Comparison of ENCODE assay signal across 10 cellular contexts in genomic region chr18:52341617-52342381, GRCh38. TPM values are rescaled to one million over a fixed set of nuclear protein-coding genes. Genes with fewer than 3 reads are reported as not detected.
DNase-seq lines count a peak whose midpoint lies in the region; TF ChIP-seq lines count a peak whose summit lies in the region.
"Had no signal": no experiment of that assay in that cellular context is flagged by ENCODE, and none has a peak within 500 bp of the region (broad histone marks: within the 10 kb centered on the region; RNA-seq: fewer than 3 reads in every experiment).

No MANE protein-coding gene starts in this region.

- H3K9me3 ChIP-seq in SK-N-MC (ENCODE audit: low read depth, low read length) (no peaks in the 10 kb centered on the region), hepatocyte (ENCODE audit: low read depth) (no peaks in the 10 kb centered on the region)
- H3K9me3 ChIP-seq: SJCRH30 had no signal

- H3K9me2 ChIP-seq in hepatocyte (replicated peaks; ENCODE audit: insufficient read depth), result no peaks in the 10 kb centered on the region

- intact Hi-C loops in posterior cingulate gyrus (cut with DNase I), result loop anchor here (5.0 to 10.0 kb wide), 3 partner anchors 66 to 1783 kb away; no protein-coding TSS in a partner anchor

- peak overlapping the region; percentile 94 for H3K4me2 ChIP-seq in hepatocyte

- H4K20me1 ChIP-seq in hepatocyte (ENCODE audit: insufficient read depth, poor library complexity, severe bottlenecking), result no peaks in the 10 kb centered on the region

- no peaks in the 10 kb centered on the region for H3K79me2 ChIP-seq in hepatocyte

- peak overlapping the region; percentile 10 for H2AFZ ChIP-seq in hepatocyte

- WGBS in hepatocyte (ENCODE audit: low lambda C conversion rate, missing lambda C conversion rate), result 2% methylated on average over 39 of the region's 45 CpGs

- peaks cover 13% of the 10 kb centered on the region for H3K4me1 ChIP-seq in hepatocyte (ENCODE audit: insufficient read depth)

- no peaks in the 10 kb centered on the region for H3K36me3 ChIP-seq in SK-N-MC (ENCODE audit: insufficient read depth, low read length)
- no peaks in the 10 kb centered on the region for H3K36me3 ChIP-seq in hepatocyte (replicated peaks; ENCODE audit: insufficient read depth, low read depth)
- H3K36me3 ChIP-seq: SJCRH30 had no signal

- DNase-seq in GM03348 (ENCODE audit: low spot score) (peak; percentile 18), SK-N-MC (ENCODE audit: low read depth, low spot score) (no peak), hepatocyte (ENCODE audit: low spot score) (peak; percentile 50), posterior cingulate gyrus (peak; percentile 38 to 94 (median 58)), T-helper 9 cell (no peak), DMS79 treated with DMSO at 0.1 percent for 48 hours (lab: John Stamatoyannopoulos, UW) (no peak), NCI-H2196 (lab: John Stamatoyannopoulos, UW; ENCODE audit: unreplicated experiment) (no peak)
- no peak for DNase-seq in stimulated activated CD4-positive, alpha-beta T cell treated with anti-CD3 and anti-CD28 coated beads, Interleukin-12 subunit alpha, Interleukin-12 subunit beta, amount 100 ng/mL, for 4 hours
- DNase-seq: effector CD8-positive, alpha-beta T cell; SJCRH30 had no signal

- no peak for TF ChIP-seq CTCF in hepatocyte (IDR thresholded peaks at IDR 0.05; ENCODE audit: poor library complexity)

- peak overlapping the region; percentile 79 for H3K4me3 ChIP-seq in SK-N-MC
- peak overlapping the region; percentile 20 for H3K4me3 ChIP-seq in hepatocyte
- H3K4me3 ChIP-seq: SJCRH30 had no signal

- H3K27ac ChIP-seq in SK-N-MC, result no peak overlapping the region
- no peak overlapping the region for H3K27ac ChIP-seq in hepatocyte
- H3K27ac ChIP-seq: SJCRH30 had no signal

- no peak overlapping the region for H3K9ac ChIP-seq in SK-N-MC (ENCODE audit: insufficient read length)

- H3K27me3 ChIP-seq in hepatocyte, result peaks cover 81% of the 10 kb centered on the region
- H3K27me3 ChIP-seq: SJCRH30 had no signal

RNA-seq across cellular contexts. Expression of gene DCC, which starts 1.8 kb away (rescaled TPM):
- total RNA-seq in hepatocyte, result 1.8 and 3.5 TPM in 2 replicates
- 0.52 and 1.0 TPM in 2 replicates for polyA plus RNA-seq in hepatocyte

Comparison
In these comparisons a context has a peak if more than half of its experiments do, and no peak if none do; other contexts are left out.
1. DNase-seq: peak in GM03348 (single experiment), hepatocyte (single experiment) and posterior cingulate gyrus (10 of 10); none in SK-N-MC (single experiment), T-helper 9 cell (single experiment), DMS79 treated with DMSO at 0.1 percent for 48 hours (single experiment), NCI-H2196 (single experiment) and stimulated activated CD4-positive, alpha-beta T cell treated with anti-CD3 and anti-CD28 coated beads, Interleukin-12 subunit alpha, Interleukin-12 subunit beta, amount 100 ng/mL, for 4 hours (single experiment).